ENCODE assay signal across 1 cellular context in the genomic region with DNA sequence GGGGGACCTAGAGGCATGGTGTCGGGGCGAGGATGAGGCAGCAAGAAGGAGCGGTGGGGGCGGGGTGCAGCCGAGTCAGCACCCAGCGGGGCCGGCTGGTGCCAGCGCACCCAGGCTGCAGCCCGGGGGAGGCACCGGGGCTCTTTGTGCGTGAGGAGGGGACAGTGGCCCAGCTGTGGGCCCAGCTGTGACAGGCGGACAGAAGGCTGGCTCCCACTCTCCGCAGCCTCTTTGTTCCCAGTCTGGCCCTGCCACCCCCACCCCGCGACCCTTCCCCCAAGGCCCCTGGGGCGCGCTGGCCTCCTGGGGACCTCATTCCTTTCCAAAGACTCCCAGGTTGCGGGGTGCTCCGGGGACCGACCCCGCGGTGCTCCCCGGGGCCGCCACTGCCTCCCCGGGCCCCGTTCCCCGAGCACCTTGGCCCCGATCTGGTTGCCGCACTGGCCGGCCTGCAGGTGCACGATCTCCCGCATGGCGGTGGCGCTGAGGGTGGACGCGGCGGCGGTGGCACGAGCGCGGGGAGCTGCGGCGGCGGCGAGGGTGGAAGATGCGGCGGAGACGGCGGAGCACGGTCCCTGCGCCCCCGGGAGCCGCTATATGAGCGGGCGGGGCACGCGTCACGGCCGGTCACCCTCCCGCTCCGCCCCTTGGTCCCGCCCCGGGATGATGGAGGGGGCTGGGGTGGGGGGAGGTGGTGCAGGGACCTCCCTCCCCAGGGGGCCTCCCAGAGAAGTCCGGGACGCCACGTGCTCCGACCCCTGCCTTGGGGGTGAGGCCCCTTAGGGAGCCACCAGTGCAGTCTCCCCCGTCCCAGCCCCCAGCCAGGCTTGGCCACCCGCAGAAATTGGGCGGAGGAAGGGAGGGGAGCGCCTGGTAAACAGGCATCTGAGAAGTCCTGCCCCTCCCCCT.
A peak's percentile ranks its signal among the peaks of the same experiment; 100 is the strongest.
TF ChIP-seq lines count a peak whose summit lies in the region.

A gene (minus strand): TSS at position 570 of the 909 bp plus-strand sequence. CDS start 97 bp downstream, at position 473.

TF ChIP-seq in GM12878, 131 proteins besides CTCF, POLR2A, EP300 and RAD21 (continued from another document and continues in another):
- TF ChIP-seq CHD2 (IDR thresholded peaks at IDR 0.05; ENCODE audit: borderline replicate concordance, low read depth, low read length) = peak; percentile 43; the same call in 1 of the 2 replicates
- TF ChIP-seq TCF7 (IDR thresholded peaks at IDR 0.05; ENCODE audit: borderline replicate concordance) = no peak
- peak; percentile 85 for TF ChIP-seq PAX5 (IDR thresholded peaks at IDR 0.05; ENCODE audit: borderline replicate concordance, low read depth, low read length)
- TF ChIP-seq, protein P1, sequence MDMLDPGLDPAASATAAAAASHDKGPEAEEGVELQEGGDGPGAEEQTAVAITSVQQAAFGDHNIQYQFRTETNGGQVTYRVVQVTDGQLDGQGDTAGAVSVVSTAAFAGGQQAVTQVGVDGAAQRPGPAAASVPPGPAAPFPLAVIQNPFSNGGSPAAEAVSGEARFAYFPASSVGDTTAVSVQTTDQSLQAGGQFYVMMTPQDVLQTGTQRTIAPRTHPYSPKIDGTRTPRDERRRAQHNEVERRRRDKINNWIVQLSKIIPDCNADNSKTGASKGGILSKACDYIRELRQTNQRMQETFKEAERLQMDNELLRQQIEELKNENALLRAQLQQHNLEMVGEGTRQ (IDR thresholded peaks at IDR 0.05; ENCODE audit: borderline replicate concordance, low read depth, low read length) = no peak
- no peak for TF ChIP-seq POU2F2 (IDR thresholded peaks at IDR 0.05; ENCODE audit: borderline replicate concordance, low read depth, low read length)
- TF ChIP-seq PAX8 (IDR thresholded peaks at IDR 0.05) = no peak
- no peak for TF ChIP-seq BMI1 (IDR thresholded peaks at IDR 0.05; ENCODE audit: borderline replicate concordance)
- TF ChIP-seq, protein P2, sequence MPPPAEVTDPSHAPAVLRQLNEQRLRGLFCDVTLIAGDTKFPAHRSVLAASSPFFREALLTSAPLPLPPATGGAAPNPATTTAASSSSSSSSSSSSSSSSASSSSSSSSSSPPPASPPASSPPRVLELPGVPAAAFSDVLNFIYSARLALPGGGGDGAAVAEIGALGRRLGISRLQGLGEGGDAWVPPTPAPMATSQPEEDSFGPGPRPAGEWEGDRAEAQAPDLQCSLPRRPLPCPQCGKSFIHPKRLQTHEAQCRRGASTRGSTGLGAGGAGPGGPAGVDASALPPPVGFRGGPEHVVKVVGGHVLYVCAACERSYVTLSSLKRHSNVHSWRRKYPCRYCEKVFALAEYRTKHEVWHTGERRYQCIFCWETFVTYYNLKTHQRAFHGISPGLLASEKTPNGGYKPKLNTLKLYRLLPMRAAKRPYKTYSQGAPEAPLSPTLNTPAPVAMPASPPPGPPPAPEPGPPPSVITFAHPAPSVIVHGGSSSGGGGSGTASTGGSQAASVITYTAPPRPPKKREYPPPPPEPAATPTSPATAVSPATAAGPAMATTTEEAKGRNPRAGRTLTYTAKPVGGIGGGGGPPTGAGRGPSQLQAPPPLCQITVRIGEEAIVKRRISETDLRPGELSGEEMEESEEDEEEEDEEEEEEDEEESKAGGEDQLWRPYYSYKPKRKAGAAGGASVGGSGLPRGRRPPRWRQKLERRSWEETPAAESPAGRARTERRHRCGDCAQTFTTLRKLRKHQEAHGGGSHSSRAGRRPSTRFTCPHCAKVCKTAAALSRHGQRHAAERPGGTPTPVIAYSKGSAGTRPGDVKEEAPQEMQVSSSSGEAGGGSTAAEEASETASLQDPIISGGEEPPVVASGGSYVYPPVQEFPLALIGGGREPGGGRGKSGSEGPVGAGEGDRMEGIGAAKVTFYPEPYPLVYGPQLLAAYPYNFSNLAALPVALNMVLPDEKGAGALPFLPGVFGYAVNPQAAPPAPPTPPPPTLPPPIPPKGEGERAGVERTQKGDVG (CRISPR knock-in tag; IDR thresholded peaks at IDR 0.05) = no peak
- TF ChIP-seq NR2C1 (IDR thresholded peaks at IDR 0.05) = no peak
- peak; percentile 61; the same call in 1 of the 2 replicates for TF ChIP-seq NFXL1 (IDR thresholded peaks at IDR 0.05; ENCODE audit: borderline replicate concordance)
- TF ChIP-seq IRF4 (IDR thresholded peaks at IDR 0.05; ENCODE audit: low read depth, low read length) = no peak
- TF ChIP-seq DPF2 (IDR thresholded peaks at IDR 0.05) = 0 out of 2 replicates have a peak, but pooled peaks have one; percentile 43
- TF ChIP-seq RCOR1 (conservative IDR thresholded peaks at IDR 0.05; ENCODE audit: low read depth, low read length) = no peak
- no peak for TF ChIP-seq MXI1 (IDR thresholded peaks at IDR 0.05; ENCODE audit: low read depth, low read length)
- TF ChIP-seq SUZ12 (IDR thresholded peaks at IDR 0.05; ENCODE audit: unreplicated experiment) = no peak
- no peak for TF ChIP-seq CHD1 (IDR thresholded peaks at IDR 0.05; ENCODE audit: low read depth, low read length)
- TF ChIP-seq MEF2B (IDR thresholded peaks at IDR 0.05; ENCODE audit: partially characterized antibody, poor library complexity, severe bottlenecking) = peak; percentile 16
- TF ChIP-seq SP1 (IDR thresholded peaks at IDR 0.05; ENCODE audit: low read depth, low read length) = no peak
- 0 out of 2 replicates have a peak, but pooled peaks have one; percentile 19 for TF ChIP-seq BACH1 (IDR thresholded peaks at IDR 0.05; ENCODE audit: borderline replicate concordance)
- TF ChIP-seq, protein P3, sequence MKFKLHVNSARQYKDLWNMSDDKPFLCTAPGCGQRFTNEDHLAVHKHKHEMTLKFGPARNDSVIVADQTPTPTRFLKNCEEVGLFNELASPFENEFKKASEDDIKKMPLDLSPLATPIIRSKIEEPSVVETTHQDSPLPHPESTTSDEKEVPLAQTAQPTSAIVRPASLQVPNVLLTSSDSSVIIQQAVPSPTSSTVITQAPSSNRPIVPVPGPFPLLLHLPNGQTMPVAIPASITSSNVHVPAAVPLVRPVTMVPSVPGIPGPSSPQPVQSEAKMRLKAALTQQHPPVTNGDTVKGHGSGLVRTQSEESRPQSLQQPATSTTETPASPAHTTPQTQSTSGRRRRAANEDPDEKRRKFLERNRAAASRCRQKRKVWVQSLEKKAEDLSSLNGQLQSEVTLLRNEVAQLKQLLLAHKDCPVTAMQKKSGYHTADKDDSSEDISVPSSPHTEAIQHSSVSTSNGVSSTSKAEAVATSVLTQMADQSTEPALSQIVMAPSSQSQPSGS (IDR thresholded peaks at IDR 0.05; ENCODE audit: low read length) = no peak
- TF ChIP-seq, protein P4, sequence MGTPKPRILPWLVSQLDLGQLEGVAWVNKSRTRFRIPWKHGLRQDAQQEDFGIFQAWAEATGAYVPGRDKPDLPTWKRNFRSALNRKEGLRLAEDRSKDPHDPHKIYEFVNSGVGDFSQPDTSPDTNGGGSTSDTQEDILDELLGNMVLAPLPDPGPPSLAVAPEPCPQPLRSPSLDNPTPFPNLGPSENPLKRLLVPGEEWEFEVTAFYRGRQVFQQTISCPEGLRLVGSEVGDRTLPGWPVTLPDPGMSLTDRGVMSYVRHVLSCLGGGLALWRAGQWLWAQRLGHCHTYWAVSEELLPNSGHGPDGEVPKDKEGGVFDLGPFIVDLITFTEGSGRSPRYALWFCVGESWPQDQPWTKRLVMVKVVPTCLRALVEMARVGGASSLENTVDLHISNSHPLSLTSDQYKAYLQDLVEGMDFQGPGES (IDR thresholded peaks at IDR 0.05) = no peak
- TF ChIP-seq, protein P5, sequence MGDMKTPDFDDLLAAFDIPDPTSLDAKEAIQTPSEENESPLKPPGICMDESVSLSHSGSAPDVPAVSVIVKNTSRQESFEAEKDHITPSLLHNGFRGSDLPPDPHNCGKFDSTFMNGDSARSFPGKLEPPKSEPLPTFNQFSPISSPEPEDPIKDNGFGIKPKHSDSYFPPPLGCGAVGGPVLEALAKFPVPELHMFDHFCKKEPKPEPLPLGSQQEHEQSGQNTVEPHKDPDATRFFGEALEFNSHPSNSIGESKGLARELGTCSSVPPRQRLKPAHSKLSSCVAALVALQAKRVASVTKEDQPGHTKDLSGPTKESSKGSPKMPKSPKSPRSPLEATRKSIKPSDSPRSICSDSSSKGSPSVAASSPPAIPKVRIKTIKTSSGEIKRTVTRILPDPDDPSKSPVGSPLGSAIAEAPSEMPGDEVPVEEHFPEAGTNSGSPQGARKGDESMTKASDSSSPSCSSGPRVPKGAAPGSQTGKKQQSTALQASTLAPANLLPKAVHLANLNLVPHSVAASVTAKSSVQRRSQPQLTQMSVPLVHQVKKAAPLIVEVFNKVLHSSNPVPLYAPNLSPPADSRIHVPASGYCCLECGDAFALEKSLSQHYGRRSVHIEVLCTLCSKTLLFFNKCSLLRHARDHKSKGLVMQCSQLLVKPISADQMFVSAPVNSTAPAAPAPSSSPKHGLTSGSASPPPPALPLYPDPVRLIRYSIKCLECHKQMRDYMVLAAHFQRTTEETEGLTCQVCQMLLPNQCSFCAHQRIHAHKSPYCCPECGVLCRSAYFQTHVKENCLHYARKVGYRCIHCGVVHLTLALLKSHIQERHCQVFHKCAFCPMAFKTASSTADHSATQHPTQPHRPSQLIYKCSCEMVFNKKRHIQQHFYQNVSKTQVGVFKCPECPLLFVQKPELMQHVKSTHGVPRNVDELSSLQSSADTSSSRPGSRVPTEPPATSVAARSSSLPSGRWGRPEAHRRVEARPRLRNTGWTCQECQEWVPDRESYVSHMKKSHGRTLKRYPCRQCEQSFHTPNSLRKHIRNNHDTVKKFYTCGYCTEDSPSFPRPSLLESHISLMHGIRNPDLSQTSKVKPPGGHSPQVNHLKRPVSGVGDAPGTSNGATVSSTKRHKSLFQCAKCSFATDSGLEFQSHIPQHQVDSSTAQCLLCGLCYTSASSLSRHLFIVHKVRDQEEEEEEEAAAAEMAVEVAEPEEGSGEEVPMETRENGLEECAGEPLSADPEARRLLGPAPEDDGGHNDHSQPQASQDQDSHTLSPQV (IDR thresholded peaks at IDR 0.05) = no peak
- no peak for TF ChIP-seq KLF5 (IDR thresholded peaks at IDR 0.05; ENCODE audit: partially characterized antibody)
- no peak for TF ChIP-seq SPI1 (IDR thresholded peaks at IDR 0.05; ENCODE audit: borderline replicate concordance, insufficient read depth, low read depth, low read length)
- TF ChIP-seq, protein P6, sequence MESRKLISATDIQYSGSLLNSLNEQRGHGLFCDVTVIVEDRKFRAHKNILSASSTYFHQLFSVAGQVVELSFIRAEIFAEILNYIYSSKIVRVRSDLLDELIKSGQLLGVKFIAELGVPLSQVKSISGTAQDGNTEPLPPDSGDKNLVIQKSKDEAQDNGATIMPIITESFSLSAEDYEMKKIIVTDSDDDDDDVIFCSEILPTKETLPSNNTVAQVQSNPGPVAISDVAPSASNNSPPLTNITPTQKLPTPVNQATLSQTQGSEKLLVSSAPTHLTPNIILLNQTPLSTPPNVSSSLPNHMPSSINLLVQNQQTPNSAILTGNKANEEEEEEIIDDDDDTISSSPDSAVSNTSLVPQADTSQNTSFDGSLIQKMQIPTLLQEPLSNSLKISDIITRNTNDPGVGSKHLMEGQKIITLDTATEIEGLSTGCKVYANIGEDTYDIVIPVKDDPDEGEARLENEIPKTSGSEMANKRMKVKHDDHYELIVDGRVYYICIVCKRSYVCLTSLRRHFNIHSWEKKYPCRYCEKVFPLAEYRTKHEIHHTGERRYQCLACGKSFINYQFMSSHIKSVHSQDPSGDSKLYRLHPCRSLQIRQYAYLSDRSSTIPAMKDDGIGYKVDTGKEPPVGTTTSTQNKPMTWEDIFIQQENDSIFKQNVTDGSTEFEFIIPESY (IDR thresholded peaks at IDR 0.05) = no peak
- TF ChIP-seq, protein P7, sequence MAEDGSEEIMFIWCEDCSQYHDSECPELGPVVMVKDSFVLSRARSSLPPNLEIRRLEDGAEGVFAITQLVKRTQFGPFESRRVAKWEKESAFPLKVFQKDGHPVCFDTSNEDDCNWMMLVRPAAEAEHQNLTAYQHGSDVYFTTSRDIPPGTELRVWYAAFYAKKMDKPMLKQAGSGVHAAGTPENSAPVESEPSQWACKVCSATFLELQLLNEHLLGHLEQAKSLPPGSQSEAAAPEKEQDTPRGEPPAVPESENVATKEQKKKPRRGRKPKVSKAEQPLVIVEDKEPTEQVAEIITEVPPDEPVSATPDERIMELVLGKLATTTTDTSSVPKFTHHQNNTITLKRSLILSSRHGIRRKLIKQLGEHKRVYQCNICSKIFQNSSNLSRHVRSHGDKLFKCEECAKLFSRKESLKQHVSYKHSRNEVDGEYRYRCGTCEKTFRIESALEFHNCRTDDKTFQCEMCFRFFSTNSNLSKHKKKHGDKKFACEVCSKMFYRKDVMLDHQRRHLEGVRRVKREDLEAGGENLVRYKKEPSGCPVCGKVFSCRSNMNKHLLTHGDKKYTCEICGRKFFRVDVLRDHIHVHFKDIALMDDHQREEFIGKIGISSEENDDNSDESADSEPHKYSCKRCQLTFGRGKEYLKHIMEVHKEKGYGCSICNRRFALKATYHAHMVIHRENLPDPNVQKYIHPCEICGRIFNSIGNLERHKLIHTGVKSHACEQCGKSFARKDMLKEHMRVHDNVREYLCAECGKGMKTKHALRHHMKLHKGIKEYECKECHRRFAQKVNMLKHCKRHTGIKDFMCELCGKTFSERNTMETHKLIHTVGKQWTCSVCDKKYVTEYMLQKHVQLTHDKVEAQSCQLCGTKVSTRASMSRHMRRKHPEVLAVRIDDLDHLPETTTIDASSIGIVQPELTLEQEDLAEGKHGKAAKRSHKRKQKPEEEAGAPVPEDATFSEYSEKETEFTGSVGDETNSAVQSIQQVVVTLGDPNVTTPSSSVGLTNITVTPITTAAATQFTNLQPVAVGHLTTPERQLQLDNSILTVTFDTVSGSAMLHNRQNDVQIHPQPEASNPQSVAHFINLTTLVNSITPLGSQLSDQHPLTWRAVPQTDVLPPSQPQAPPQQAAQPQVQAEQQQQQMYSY (CRISPR knock-in tag; IDR thresholded peaks at IDR 0.05) = no peak
- TF ChIP-seq EGR1 (IDR thresholded peaks at IDR 0.05; ENCODE audit: borderline replicate concordance in 1 of 2, low read depth in 2 of 2, low read length in 2 of 2) = peak in 1 of 2 experiments; percentile 42; a peak in 1 of 3 replicates
- no peak for TF ChIP-seq HDAC6 (IDR thresholded peaks at IDR 0.05; ENCODE audit: unreplicated experiment)
- no peak for TF ChIP-seq CBFB (IDR thresholded peaks at IDR 0.05; ENCODE audit: low read depth)
- TF ChIP-seq IKZF2 (IDR thresholded peaks at IDR 0.05) = no peak
- no peak for TF ChIP-seq ZNF274 (IDR thresholded peaks at IDR 0.05; ENCODE audit: insufficient read depth, insufficient read length)
- TF ChIP-seq, protein P8, sequence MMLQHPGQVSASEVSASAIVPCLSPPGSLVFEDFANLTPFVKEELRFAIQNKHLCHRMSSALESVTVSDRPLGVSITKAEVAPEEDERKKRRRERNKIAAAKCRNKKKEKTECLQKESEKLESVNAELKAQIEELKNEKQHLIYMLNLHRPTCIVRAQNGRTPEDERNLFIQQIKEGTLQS (IDR thresholded peaks at IDR 0.05; ENCODE audit: borderline replicate concordance, extremely low read depth, low read depth, low read length) = no peak
- TF ChIP-seq ZNF217 (IDR thresholded peaks at IDR 0.05) = no peak
- TF ChIP-seq, protein P9, sequence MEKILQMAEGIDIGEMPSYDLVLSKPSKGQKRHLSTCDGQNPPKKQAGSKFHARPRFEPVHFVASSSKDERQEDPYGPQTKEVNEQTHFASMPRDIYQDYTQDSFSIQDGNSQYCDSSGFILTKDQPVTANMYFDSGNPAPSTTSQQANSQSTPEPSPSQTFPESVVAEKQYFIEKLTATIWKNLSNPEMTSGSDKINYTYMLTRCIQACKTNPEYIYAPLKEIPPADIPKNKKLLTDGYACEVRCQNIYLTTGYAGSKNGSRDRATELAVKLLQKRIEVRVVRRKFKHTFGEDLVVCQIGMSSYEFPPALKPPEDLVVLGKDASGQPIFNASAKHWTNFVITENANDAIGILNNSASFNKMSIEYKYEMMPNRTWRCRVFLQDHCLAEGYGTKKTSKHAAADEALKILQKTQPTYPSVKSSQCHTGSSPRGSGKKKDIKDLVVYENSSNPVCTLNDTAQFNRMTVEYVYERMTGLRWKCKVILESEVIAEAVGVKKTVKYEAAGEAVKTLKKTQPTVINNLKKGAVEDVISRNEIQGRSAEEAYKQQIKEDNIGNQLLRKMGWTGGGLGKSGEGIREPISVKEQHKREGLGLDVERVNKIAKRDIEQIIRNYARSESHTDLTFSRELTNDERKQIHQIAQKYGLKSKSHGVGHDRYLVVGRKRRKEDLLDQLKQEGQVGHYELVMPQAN (conservative IDR thresholded peaks at IDR 0.05) = no peak
- TF ChIP-seq GATAD2B (conservative IDR thresholded peaks at IDR 0.05; ENCODE audit: low read depth) = no peak
